10 cellular contexts compared by ENCODE assay signal in genomic region chr9:119004618-119004990, GRCh38.
DNase-seq lines count a peak whose midpoint lies in the region; ATAC-seq and TF ChIP-seq lines count a peak whose summit lies in the region.
"Had no signal": no experiment of that assay in that cellular context is flagged by ENCODE, and none has a peak within 500 bp of the region (broad histone marks: within the 10 kb centered on the region; RNA-seq: fewer than 3 reads in every experiment).

No MANE protein-coding gene starts in this region.

- peak overlapping the region in 1 of 2 experiments; percentile 64; a peak in 2 of 4 replicates for H3K27ac ChIP-seq in SK-N-SH (ENCODE audit: low read depth in 2 of 2, low read length in 1 of 2)
- H3K27ac ChIP-seq in prostate gland = peak overlapping the region in 1 of 2 donors; percentile 1
- H3K27ac ChIP-seq: C4-2B had no signal

- H3K27me3 ChIP-seq in SK-N-SH (ENCODE audit: insufficient read depth) (no peaks in the 10 kb centered on the region), prostate gland (replicated peaks; ENCODE audit: insufficient read depth) (no peaks in the 10 kb centered on the region)

- no peak for TF ChIP-seq CTCF in SK-N-SH (IDR thresholded peaks at IDR 0.05)
- no peak for TF ChIP-seq CTCF in prostate gland (IDR thresholded peaks at IDR 0.05)

- CTCF ChIA-PET in SK-N-SH (lab: Yijun Ruan, JAX) = interaction anchor here (1.5 kb wide), 1 partner anchor 17 kb away, joined by 4 read pairs; no protein-coding TSS in a partner anchor

- peak overlapping the region; percentile 40; the same call in 1 of the 2 replicates for H3K4me2 ChIP-seq in SK-N-SH

- H3K9me3 ChIP-seq in SK-N-SH (no peaks in the 10 kb centered on the region), prostate gland (no peaks in the 10 kb centered on the region)

- WGBS in SK-N-SH (ENCODE audit: low lambda C conversion rate) = 28% methylated on average over 2 of the region's 2 CpGs
- 42% methylated on average over 2 of the region's 2 CpGs for WGBS in prostate gland

- H3K4me3 ChIP-seq in SK-N-SH (ENCODE audit: low read depth in 2 of 2, low read length in 1 of 2) = no peak overlapping the region
- H3K4me3 ChIP-seq in prostate gland = no peak overlapping the region

- intact Hi-C loops in prostate gland (cut with DNase I) = no loop called here

- H3K4me1 ChIP-seq in SK-N-SH (ENCODE audit: control insufficient read depth in 1 of 2, insufficient read depth in 2 of 2, low read depth in 1 of 2, low read length in 1 of 2) (no peaks in the 10 kb centered on the region), prostate gland (replicated peaks) (no peaks in the 10 kb centered on the region)

- no peak for TF ChIP-seq EP300 in SK-N-SH (IDR thresholded peaks at IDR 0.05; ENCODE audit: borderline replicate concordance in 1 of 2, low read depth in 1 of 2, low read length in 1 of 2)

- no peaks in the 10 kb centered on the region for H3K9me2 ChIP-seq in SK-N-SH

- no peaks in the 10 kb centered on the region for H3K79me2 ChIP-seq in SK-N-SH (ENCODE audit: insufficient read depth)

- no peaks in the 10 kb centered on the region for H4K20me1 ChIP-seq in SK-N-SH (ENCODE audit: insufficient read depth)

- TF ChIP-seq POLR2A in prostate gland (IDR thresholded peaks at IDR 0.05) = no peak

- H3K9ac ChIP-seq in SK-N-SH = no peak overlapping the region

- POLR2A ChIA-PET in SK-N-SH (lab: Yijun Ruan, JAX) = no interaction called here

- ATAC-seq in HG02870 (IDR thresholded peaks at IDR 0.05; ENCODE audit: unreplicated experiment) (no peak), HG02884 (IDR thresholded peaks at IDR 0.05; ENCODE audit: unreplicated experiment) (no peak), GM21526 (IDR thresholded peaks at IDR 0.05; ENCODE audit: low FRiP score, unreplicated experiment) (no peak)

- no peak overlapping the region for H2AFZ ChIP-seq in SK-N-SH (ENCODE audit: low read depth)

- H3K36me3 ChIP-seq in SK-N-SH (replicated peaks in 1 of 2; ENCODE audit: control insufficient read depth in 1 of 2, insufficient read depth in 2 of 2, low read length in 1 of 2) (no peaks in the 10 kb centered on the region), prostate gland (no peaks in the 10 kb centered on the region)

- no peaks in the 10 kb centered on the region for H3F3A ChIP-seq in SK-N-SH (replicated peaks; ENCODE audit: insufficient read depth)

- DNase-seq in AG20443 (ENCODE audit: low spot score) = peak; percentile 73
- no peak for DNase-seq in SK-N-SH
- peak; percentile 2 for DNase-seq in foreskin melanocyte
- DNase-seq in prostate gland (ENCODE audit: low spot score) = peak; percentile 31
- no peak for DNase-seq in NCI-H187 (lab: John Stamatoyannopoulos, UW)
- DNase-seq: NCI-H1694 treated with DMSO at 0.1 percent for 48 hours had no signal

- TF ChIP-seq RAD21 in SK-N-SH (IDR thresholded peaks at IDR 0.05; ENCODE audit: low read length) = no peak

TF ChIP-seq in SK-N-SH, 30 proteins besides CTCF, POLR2A, EP300 and RAD21 (continues in another document):
- TF ChIP-seq FOSL2 (IDR thresholded peaks at IDR 0.05; ENCODE audit: borderline replicate concordance, low read depth) (no peak), TAF1 (IDR thresholded peaks at IDR 0.05; ENCODE audit: borderline replicate concordance, low read depth, low read length) (no peak), FOXM1 (IDR thresholded peaks at IDR 0.05; ENCODE audit: low read depth) (no peak), ZBTB33 (IDR thresholded peaks at IDR 0.05; ENCODE audit: borderline replicate concordance, low read depth) (no peak), MAX (IDR thresholded peaks at IDR 0.05; ENCODE audit: low read depth) (no peak), USF1 (IDR thresholded peaks at IDR 0.05; ENCODE audit: borderline replicate concordance, low read depth) (no peak), RXRA (IDR thresholded peaks at IDR 0.05; ENCODE audit: borderline replicate concordance, low read depth) (no peak), EZH2phosphoT487 (IDR thresholded peaks at IDR 0.05; ENCODE audit: borderline replicate concordance, low read depth) (no peak), IRF3 (IDR thresholded peaks at IDR 0.05; ENCODE audit: low read depth, low read length) (no peak), POLR2AphosphoS5 (IDR thresholded peaks at IDR 0.05; ENCODE audit: low read depth, low read length) (no peak), TEAD4 (IDR thresholded peaks at IDR 0.05; ENCODE audit: borderline replicate concordance, insufficient read depth) (no peak), SMC3 (IDR thresholded peaks at IDR 0.05; ENCODE audit: low read depth, low read length) (no peak), REST (IDR thresholded peaks at IDR 0.05; ENCODE audit: low read depth, low read length) (no peak), CHD2 (IDR thresholded peaks at IDR 0.05; ENCODE audit: low read length, partially characterized antibody) (no peak), RFX5 (IDR thresholded peaks at IDR 0.05; ENCODE audit: low read length) (no peak), PBX3 (IDR thresholded peaks at IDR 0.05) (no peak)

Comparison
In these comparisons a context has a peak if more than half of its experiments do, and no peak if none do; other contexts are left out.
1. DNase-seq: peak in AG20443 (single experiment), foreskin melanocyte (single experiment) and prostate gland (single experiment); none in SK-N-SH (single experiment) and NCI-H187 (0 of 2).